7 cellular contexts compared by ENCODE assay signal in genomic region chr12:52070243-52070925, GRCh38. TPM values are rescaled to one million over a fixed set of nuclear protein-coding genes. Genes with fewer than 3 reads are reported as not detected.
A peak's percentile ranks its signal among the peaks of the same experiment; 100 is the strongest.
DNase-seq lines count a peak whose midpoint lies in the region; ATAC-seq and TF ChIP-seq lines count a peak whose summit lies in the region.

No MANE protein-coding gene starts in this region.

- no peak for ATAC-seq in HG03457 (IDR thresholded peaks at IDR 0.05; ENCODE audit: unreplicated experiment)

- H2AFZ ChIP-seq in fibroblast of lung (ENCODE audit: low read length), result no peak overlapping the region

- peaks cover 27% of the 10 kb centered on the region for H3K36me3 ChIP-seq in HAP-1 (replicated peaks)
- H3K36me3 ChIP-seq in SJSA1, result peaks cover 42% of the 10 kb centered on the region
- H3K36me3 ChIP-seq in fibroblast of lung (ENCODE audit: control insufficient read depth, insufficient read depth, low read length), result peaks cover 8% of the 10 kb centered on the region

- peak overlapping the region; percentile 68 for H3K4me2 ChIP-seq in fibroblast of lung (ENCODE audit: extremely low read depth, insufficient read depth, low read length)

- H3K4me1 ChIP-seq in HAP-1 (peaks cover 8% of the 10 kb centered on the region), SJSA1 (replicated peaks) (peaks cover 30% of the 10 kb centered on the region), fibroblast of lung (ENCODE audit: control insufficient read depth, extremely low read depth, insufficient read depth, low read length) (peaks cover 28% of the 10 kb centered on the region)

- in situ Hi-C loops in HAP-1 (cut with MboI; ENCODE audit: low sequenced_read_pairs), result no loop called here

- peak overlapping the region; percentile 94 for H3K4me3 ChIP-seq in HAP-1
- H3K4me3 ChIP-seq in SJSA1, result peak overlapping the region; percentile 92
- peak overlapping the region; percentile 74 to 83 (median 79) for H3K4me3 ChIP-seq in fibroblast of lung (replicated peaks in 1 of 4; ENCODE audit: control extremely low read depth in 1 of 4, insufficient read depth in 1 of 4, low read depth in 3 of 4, low read length in 4 of 4)
- H3K4me3 ChIP-seq in skeletal muscle cell (ENCODE audit: low read depth, low read length), result peak overlapping the region; percentile 99

- TF ChIP-seq CTCF in fibroblast of lung (conservative IDR thresholded peaks at IDR 0.05 in 1 of 2, IDR thresholded peaks at IDR 0.05 in 1 of 2; ENCODE audit: low read depth in 1 of 2, low read length in 2 of 2), result no peak

- peak overlapping the region; percentile 99 for H3K27ac ChIP-seq in SJSA1
- H3K27ac ChIP-seq in fibroblast of lung (ENCODE audit: insufficient read depth, low read length), result peak overlapping the region; percentile 99

- no peak for DNase-seq in HAP-1 (ENCODE audit: low spot score in 2 of 2)
- DNase-seq in SJSA1 (ENCODE audit: low read depth in 1 of 2, low spot score in 2 of 2), result peak in 1 of 2 experiments; percentile 7
- DNase-seq in fibroblast of lung (ENCODE audit: low read depth in 2 of 2), result no peak
- no peak for DNase-seq in skeletal muscle cell (ENCODE audit: low read depth)
- no peak for DNase-seq in activated effector memory CD4-positive, alpha-beta T cell treated with Interleukin-2 at 50 U/mL for 16 hours
- DNase-seq in SKM-1 (lab: John Stamatoyannopoulos, UW; ENCODE audit: unreplicated experiment), result no peak

- H3K27me3 ChIP-seq in HAP-1 (ENCODE audit: low read depth), result no peaks in the 10 kb centered on the region
- H3K27me3 ChIP-seq in SJSA1 (replicated peaks), result no peaks in the 10 kb centered on the region
- no peaks in the 10 kb centered on the region for H3K27me3 ChIP-seq in fibroblast of lung (ENCODE audit: control insufficient read depth, insufficient read depth, low read length)

- H3K9ac ChIP-seq in fibroblast of lung (ENCODE audit: insufficient read depth, low read length), result peak overlapping the region; percentile 96

- no peaks in the 10 kb centered on the region for H4K20me1 ChIP-seq in fibroblast of lung (ENCODE audit: control insufficient read depth, extremely low read depth, insufficient read depth, low read length)

- H3K79me2 ChIP-seq in fibroblast of lung (ENCODE audit: control insufficient read depth, insufficient read depth, low read length), result peaks cover 53% of the 10 kb centered on the region

- H3K9me3 ChIP-seq in HAP-1, result no peaks in the 10 kb centered on the region
- no peaks in the 10 kb centered on the region for H3K9me3 ChIP-seq in SJSA1 (replicated peaks)
- H3K9me3 ChIP-seq in fibroblast of lung (ENCODE audit: control insufficient read depth, insufficient read depth, low read depth, low read length), result no peaks in the 10 kb centered on the region

RNA-seq across cellular contexts. Expression of gene ATG101, which starts 0.6 kb away (rescaled TPM):
- 78.6 and 115 TPM in 2 replicates for total RNA-seq in SJSA1 (2014; rRNA removed; shearing (Covaris generic))
- total RNA-seq in fibroblast of lung, result 90.3 and 103 TPM in 2 replicates
- polyA plus RNA-seq in fibroblast of lung, result 82.2 and 82.9 TPM in 2 replicates
- polyA plus RNA-seq in fibroblast of lung (2012), result 78.1 and 79.9 TPM in 2 replicates
- 109 and 186 TPM in 2 replicates for polyA minus RNA-seq in fibroblast of lung (ENCODE audit: low replicate concordance)

RNA-seq across cellular contexts. Expression of gene SMIM41, which starts 9.1 kb away (rescaled TPM):
- total RNA-seq in SJSA1 (2014; rRNA removed; shearing (Covaris generic)), result not detected in 2 replicates
- total RNA-seq in fibroblast of lung, result 2.0 and 2.1 TPM in 2 replicates
- polyA plus RNA-seq in fibroblast of lung, result 1.9 and 4.8 TPM in 2 replicates
- polyA plus RNA-seq in fibroblast of lung (2012), result 1.5 and 2.8 TPM in 2 replicates
- not detected in 2 replicates for polyA minus RNA-seq in fibroblast of lung (ENCODE audit: low replicate concordance)

RNA-seq across cellular contexts. Expression of gene NR4A1, which starts 19.1 kb away (rescaled TPM):
- 3.7 and 7.0 TPM in 2 replicates for total RNA-seq in SJSA1 (2014; rRNA removed; shearing (Covaris generic))
- 2.1 and 3.8 TPM in 2 replicates for total RNA-seq in fibroblast of lung
- polyA plus RNA-seq in fibroblast of lung, result 4.1 and 15.9 TPM in 2 replicates
- 7.9 and 23.3 TPM in 2 replicates for polyA plus RNA-seq in fibroblast of lung (2012)
- 16.6 and 62.1 TPM in 2 replicates for polyA minus RNA-seq in fibroblast of lung (ENCODE audit: low replicate concordance)
